ENCODE assay signal across 8 cellular contexts in genomic region chr2:119283873-119284331, GRCh38.
DNase-seq lines count a peak whose midpoint lies in the region; TF ChIP-seq lines count a peak whose summit lies in the region.

No MANE protein-coding gene starts in this region.

- no peaks in the 10 kb centered on the region for H3K36me3 Mint-ChIP-seq in nephron progenitor cell (ENCODE audit: low read depth)

- H3K9me3 Mint-ChIP-seq in nephron progenitor cell = no peaks in the 10 kb centered on the region

- WGBS in esophagus muscularis mucosa = 77% methylated on average over 6 of the region's 10 CpGs

- TF ChIP-seq POLR2A in esophagus muscularis mucosa (IDR thresholded peaks at IDR 0.05; ENCODE audit: low read depth) = no peak

- H3K27me3 Mint-ChIP-seq in nephron progenitor cell (ENCODE audit: low read depth, poor library complexity) = peaks cover 9% of the 10 kb centered on the region

- H3K4me1 ChIP-seq in esophagus muscularis mucosa = peaks cover 0 to 13% (median 9%) of the 10 kb centered on the region in 4 donors

- DNase-seq in NCI-H2196 (lab: John Stamatoyannopoulos, UW; ENCODE audit: unreplicated experiment) (peak; percentile 78), esophagus muscularis mucosa (ENCODE audit: extremely low spot score) (peak; percentile 91), nephron progenitor cell (no peak), HT-29 (ENCODE audit: low spot score) (no peak), GDM1 (lab: John Stamatoyannopoulos, UW) (no peak), SKM-1 treated with dmso at 0.1 percent for 144 hours (lab: John Stamatoyannopoulos, UW; ENCODE audit: unreplicated experiment) (no peak)
- DNase-seq in activated CD4-positive, alpha-beta T cell treated with anti-CD3 and anti-CD28 coated beads for 1 hour = no peak

- no peak overlapping the region for H3K4me3 ChIP-seq in esophagus muscularis mucosa

- no peaks in the 10 kb centered on the region for H3K9me3 ChIP-seq in esophagus muscularis mucosa

- peaks cover 7% of the 10 kb centered on the region for H3K4me1 Mint-ChIP-seq in nephron progenitor cell

- no peaks in the 10 kb centered on the region for H3K27me3 ChIP-seq in esophagus muscularis mucosa

- no peak for TF ChIP-seq EP300 in esophagus muscularis mucosa (IDR thresholded peaks at IDR 0.05)

- H3K27ac ChIP-seq in C4-2B (peak overlapping the region; percentile 75), esophagus muscularis mucosa (replicated peaks in 1 of 4) (no peak overlapping the region)

- peak overlapping the region; percentile 6 for H3K27ac Mint-ChIP-seq in nephron progenitor cell

- no peak overlapping the region for H3K4me3 Mint-ChIP-seq in nephron progenitor cell

- TF ChIP-seq CTCF in C4-2B (conservative IDR thresholded peaks at IDR 0.05) = no peak
- TF ChIP-seq CTCF in esophagus muscularis mucosa (IDR thresholded peaks at IDR 0.05) = no peak
- no peak for TF ChIP-seq CTCF in nephron progenitor cell (IDR thresholded peaks at IDR 0.05)

- peaks cover 0 to 11% (median 6%) of the 10 kb centered on the region in 4 donors for H3K36me3 ChIP-seq in esophagus muscularis mucosa

- intact Hi-C loops in esophagus muscularis mucosa (cut with DNase I) = no loop called here

Comparison
In these comparisons a context has a peak if more than half of its experiments do, and no peak if none do; other contexts are left out.
1. DNase-seq: peak in NCI-H2196 (single experiment) and esophagus muscularis mucosa (single experiment); none in nephron progenitor cell (single experiment), HT-29 (single experiment), GDM1 (single experiment), SKM-1 treated with dmso at 0.1 percent for 144 hours (single experiment) and activated CD4-positive, alpha-beta T cell treated with anti-CD3 and anti-CD28 coated beads for 1 hour (single experiment).